ENCODE assay signal across 22 cellular contexts in the genomic region with DNA sequence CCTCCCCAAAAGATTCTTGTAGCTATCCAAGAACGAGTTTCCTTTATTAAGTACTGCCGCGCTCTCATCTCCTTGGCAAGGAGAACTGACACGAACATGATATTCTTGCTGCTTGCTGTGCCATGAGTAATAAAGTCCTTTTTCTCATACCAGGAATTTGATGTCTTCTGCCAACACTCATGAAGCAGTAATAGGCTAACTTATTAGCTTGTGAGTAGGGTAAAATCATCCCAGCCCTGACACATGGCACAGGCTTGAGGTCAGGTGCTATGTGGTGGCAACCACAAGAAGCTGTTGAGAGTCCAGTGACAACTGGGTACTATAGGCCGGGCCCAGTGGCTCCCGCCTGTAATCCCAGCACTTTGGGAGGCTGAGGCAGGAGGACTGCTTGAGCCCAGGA. TPM values are rescaled to one million over a fixed set of nuclear protein-coding genes. Genes with fewer than 3 reads are reported as not detected.
DNase-seq lines count a peak whose midpoint lies in the region; ATAC-seq and TF ChIP-seq lines count a peak whose summit lies in the region.
"Had no signal": no experiment of that assay in that cellular context is flagged by ENCODE, and none has a peak within 500 bp of the region (broad histone marks: within the 10 kb centered on the region; RNA-seq: fewer than 3 reads in every experiment).

No MANE protein-coding gene starts in this region.

- H3K27me3 ChIP-seq in Panc1 (ENCODE audit: control insufficient read depth, insufficient read depth, low read length): no peaks in the 10 kb centered on the region
- H3K27me3 ChIP-seq: BLaER1, hepatocyte, neutrophil had no signal

- ATAC-seq in Panc1 (0 out of 2 replicates have a peak, but pooled peaks have one; percentile 38), GM18873 (IDR thresholded peaks at IDR 0.05; ENCODE audit: low FRiP score, unreplicated experiment) (no peak)
- ATAC-seq: activated CD8-positive, alpha-beta T cell treated with anti-CD3 and anti-CD28 coated beads, Interleukin-2, amount 10 ng/mL, durations not matched to agents 7 days and 5 days; lower lobe of right lung had no signal

- no peak for TF ChIP-seq CTCF in Panc1 (IDR thresholded peaks at IDR 0.05)

- H3K27ac ChIP-seq in Panc1 (ENCODE audit: low read length): no peak overlapping the region
- H3K27ac ChIP-seq: BLaER1, hepatocyte, lower lobe of right lung, neutrophil had no signal

- no peaks in the 10 kb centered on the region for H3K4me1 ChIP-seq in Panc1 (ENCODE audit: control insufficient read depth, insufficient read depth, low read length)
- H3K4me1 ChIP-seq: BLaER1 had no signal

- in situ Hi-C loops in Panc1 (cut with HindIII; ENCODE audit: low pct_unique_long_range_greater_than_20kb, low sequenced_read_pairs): no loop called here

- H3K36me3 ChIP-seq in Panc1 (ENCODE audit: control insufficient read depth, insufficient read depth, low read length): no peaks in the 10 kb centered on the region
- H3K36me3 ChIP-seq: lower lobe of right lung, neutrophil had no signal

- DNase-seq in EL: peak; percentile 11
- no peak for DNase-seq in Panc1 (ENCODE audit: low read depth, low spot score)
- peak; percentile 78 for DNase-seq in fibroblast of gingiva (ENCODE audit: low read depth)
- peak; percentile 33 for DNase-seq in renal cortical epithelial cell (ENCODE audit: low read depth)
- no peak for DNase-seq in stimulated activated CD4-positive, alpha-beta T cell treated with anti-CD3 and anti-CD28 coated beads, Interleukin-4, amount 100 ng/mL, for 1 hour
- no peak for DNase-seq in SW 1271 (lab: John Stamatoyannopoulos, UW)
- DNase-seq in COLO829 (ENCODE audit: low spot score): no peak
- DNase-seq: activated B cell treated with CpG ODN at 0.5 μM for 24 hours; activated CD8-positive, alpha-beta T cell treated with anti-CD3 and anti-CD28 coated beads, Interleukin-2, amount 10 ng/mL, durations not matched to agents 7 days and 5 days; activated naive CD4-positive, alpha-beta T cell; activated T-cell treated with anti-CD3 and anti-CD28 coated beads, Interleukin-2, amount 50 U/mL, for 1 hour; endodermal cell; lower lobe of right lung; NCI-H1436 treated with DMSO at 0.1 percent for 48 hours; NCI-H2171; NCI-H69; retina; SIG-M5 had no signal

- H3K9me3 ChIP-seq in Panc1 (ENCODE audit: control insufficient read depth, insufficient read depth, low read depth, low read length): no peaks in the 10 kb centered on the region
- H3K9me3 ChIP-seq: BLaER1, lower lobe of right lung, neutrophil had no signal

- POLR2A ChIA-PET in Panc1 (lab: Charles Lee): no interaction called here

- CTCF ChIA-PET in Panc1 (lab: Charles Lee): no interaction called here

- no peak overlapping the region for H3K4me3 ChIP-seq in Panc1 (ENCODE audit: low read depth in 2 of 2, low read length in 2 of 2)
- H3K4me3 ChIP-seq: BLaER1, hepatocyte, lower lobe of right lung had no signal

- intact Hi-C loops in Panc1 (cut with micrococcal nuclease; ENCODE audit: unreplicated experiment): no loop called here

- BruUV-seq in Panc1 (replicated peaks; lab: Mats Ljungman, UMichigan): no TSS peak

RNA-seq across cellular contexts. Expression of gene UBXN7, which starts 22.7 kb away (rescaled TPM):
- 61.7 TPM for total RNA-seq in Panc1 (2021; ENCODE audit: unreplicated experiment)
- 10.5 TPM for polyA plus RNA-seq in Panc1 (2012; ENCODE audit: insufficient read length)
- total RNA-seq in renal cortical epithelial cell: 13.9 and 31.6 TPM in 2 replicates

RNA-seq across cellular contexts. Expression of gene RNF168, which starts 48.6 kb away (rescaled TPM):
- total RNA-seq in Panc1 (2021; ENCODE audit: unreplicated experiment) (21.3 TPM), renal cortical epithelial cell (11.3 and 14.1 TPM in 2 replicates)
- polyA plus RNA-seq in Panc1 (2012; ENCODE audit: insufficient read length): 5.8 TPM

Comparison
In these comparisons a context has a peak if more than half of its experiments do, and no peak if none do; other contexts are left out.
1. DNase-seq: peak in EL (single experiment), fibroblast of gingiva (single experiment) and renal cortical epithelial cell (single experiment); none in Panc1 (single experiment), stimulated activated CD4-positive, alpha-beta T cell treated with anti-CD3 and anti-CD28 coated beads, Interleukin-4, amount 100 ng/mL, for 1 hour (single experiment), SW 1271 (0 of 2) and COLO829 (single experiment).